ENCODE assay signal across 8 cellular contexts in the genomic region with DNA sequence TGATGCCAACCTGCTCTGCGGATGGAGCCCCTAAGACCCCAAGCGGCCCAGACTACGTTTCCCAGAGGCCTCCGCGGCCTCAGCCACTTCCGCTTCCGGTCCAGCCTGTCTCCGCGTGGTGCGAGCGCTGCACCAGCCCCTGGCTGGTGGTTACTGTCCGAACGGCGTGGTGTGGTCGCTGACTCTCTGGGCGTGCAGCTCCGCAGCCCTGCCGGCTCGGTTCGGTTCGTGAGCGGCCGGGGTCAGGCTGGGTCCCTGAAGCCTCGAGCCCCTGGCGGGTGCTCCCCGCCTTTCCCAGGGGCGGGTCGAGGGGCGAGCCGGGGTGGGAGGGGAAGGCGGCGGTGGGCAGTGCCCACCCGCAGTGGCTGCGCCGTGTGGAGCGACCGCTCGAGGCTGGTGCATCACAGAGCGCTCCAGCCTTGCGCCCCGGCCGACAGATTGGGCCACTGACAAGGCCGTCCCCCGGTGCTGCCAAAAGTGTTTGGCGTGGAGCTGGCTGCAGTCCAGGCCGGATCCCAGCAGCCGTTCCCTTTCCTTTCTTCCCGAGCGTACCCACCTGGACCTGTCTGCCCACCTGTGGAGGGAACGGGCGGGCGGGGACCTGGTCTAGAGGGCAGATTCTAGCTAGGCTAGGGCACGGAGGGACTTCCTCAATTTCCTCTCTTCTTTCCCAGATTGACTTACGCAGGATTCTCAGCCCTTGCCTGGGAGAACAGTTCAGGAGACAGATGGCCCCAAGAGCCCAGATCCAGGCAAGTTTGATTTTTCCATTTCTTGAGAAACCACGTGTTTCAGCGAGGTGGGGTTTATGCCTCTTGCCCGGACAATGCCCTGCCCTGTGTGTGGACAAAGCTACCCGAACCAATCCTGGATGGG. TPM values are rescaled to one million over a fixed set of nuclear protein-coding genes. Genes with fewer than 3 reads are reported as not detected.
DNase-seq lines count a peak whose midpoint lies in the region; ATAC-seq and TF ChIP-seq lines count a peak whose summit lies in the region.

Gene ZNF485 (plus strand): TSS at position 116 of the 876 bp plus-strand sequence. CDS start 613 bp downstream, at position 729.

- H3K4me3 Mint-ChIP-seq in CD4-positive, alpha-beta memory T cell, result peak within 1 kb of the TSS; percentile 81 to 88 (median 86)
- peak within 1 kb of the TSS; percentile 85 for H3K4me3 Mint-ChIP-seq in activated T-cell treated with anti-CD3 and anti-CD28 coated beads, Interleukin-2, amount 50 U/mL, for 4 hours

- H3K36me3 Mint-ChIP-seq in CD4-positive, alpha-beta memory T cell, result peaks cover 31 to 33% of the 10 kb centered on the region in 2 donors
- H3K36me3 Mint-ChIP-seq in activated T-cell treated with anti-CD3 and anti-CD28 coated beads, Interleukin-2, amount 50 U/mL, for 4 hours (ENCODE audit: insufficient read depth), result peaks cover 27% of the 10 kb centered on the region

- peak; percentile 41 to 61 (median 56) for DNase-seq in CD4-positive, alpha-beta memory T cell
- peak; percentile 83 for DNase-seq in OCI-M1 (lab: John Stamatoyannopoulos, UW)
- DNase-seq in activated T-cell treated with anti-CD3 and anti-CD28 coated beads, Interleukin-2, amount 50 U/mL, for 4 hours, result peak; percentile 64
- peak; percentile 7 for DNase-seq in esophagus squamous epithelium (lab: John Stamatoyannopoulos, UW)
- peak; percentile 34 to 42 for DNase-seq in stimulated activated CD8-positive, alpha-beta memory T cell treated with anti-CD3 and anti-CD28 coated beads, Interleukin-7, amount 100 ng/mL, for 1 hour (ENCODE audit: low read depth in 2 of 2)

- POLR2A ChIA-PET in CD4-positive, alpha-beta memory T cell (lab: Charles Lee; ENCODE audit: partially characterized antibody), result interaction anchor here (1.0 to 3.5 kb wide), 5 partner anchors 9 to 42 kb away, joined by 3 to 21 read pairs (median 5); partner anchors contain the start of genes ZNF239 and ZNF32

- peaks cover 12% of the 10 kb centered on the region for H3K4me1 ChIP-seq in CD4-positive, alpha-beta memory T cell (ENCODE audit: insufficient read depth, low read length)
- H3K4me1 ChIP-seq in esophagus squamous epithelium (peaks cover 0 to 13% (median 5%) of the 10 kb centered on the region in 3 donors), muscle layer of colon (ENCODE audit: insufficient read depth, low read length) (peaks cover 5% of the 10 kb centered on the region)

- no peak within 1 kb of the TSS for H3K9ac ChIP-seq in muscle layer of colon (ENCODE audit: low read length)

- WGBS in esophagus squamous epithelium, 2 donors, result 4 to 10% methylated on average over 13 to 21 of the region's 58 CpGs

- intact Hi-C loops in CD4-positive, alpha-beta memory T cell (cut with micrococcal nuclease), result loop anchor here (1.0 kb wide), 2 partner anchors 32 to 42 kb away; partner anchors contain the start of genes ZNF239 and ZNF32
- intact Hi-C loops in esophagus squamous epithelium (cut with DNase I), result no loop called here

- peak within 1 kb of the TSS; percentile 58 to 59 for H3K4me3 ChIP-seq in CD4-positive, alpha-beta memory T cell (ENCODE audit: low read length in 2 of 2)
- H3K4me3 ChIP-seq in esophagus squamous epithelium (peak within 1 kb of the TSS; percentile 83 to 95 (median 89)), muscle layer of colon (ENCODE audit: low read depth in 1 of 2, low read length in 2 of 2) (peak within 1 kb of the TSS; percentile 66 to 91)

- peak within 1 kb of the TSS; percentile 52 for H3K27ac ChIP-seq in CD4-positive, alpha-beta memory T cell (ENCODE audit: low read depth, low read length)
- H3K27ac ChIP-seq in esophagus squamous epithelium (peak within 1 kb of the TSS; percentile 63 to 82 (median 75)), muscle layer of colon (ENCODE audit: low read depth, low read length) (peak within 1 kb of the TSS; percentile 82)

- H3K27me3 ChIP-seq in CD4-positive, alpha-beta memory T cell (ENCODE audit: insufficient read depth, low read length), result no peaks in the 10 kb centered on the region
- H3K27me3 ChIP-seq in esophagus squamous epithelium (no peaks in the 10 kb centered on the region), muscle layer of colon (ENCODE audit: control insufficient read depth in 1 of 2, insufficient read depth in 2 of 2, low read length in 2 of 2) (no peaks in the 10 kb centered on the region)

- TF ChIP-seq POLR2A in esophagus squamous epithelium (IDR thresholded peaks at IDR 0.05), result peak in 2 of 4 donors; percentile 17 to 22

- H3K9me3 Mint-ChIP-seq in CD4-positive, alpha-beta memory T cell, result no peaks in the 10 kb centered on the region
- no peaks in the 10 kb centered on the region for H3K9me3 Mint-ChIP-seq in activated T-cell treated with anti-CD3 and anti-CD28 coated beads, Interleukin-2, amount 50 U/mL, for 4 hours

- H3K27ac Mint-ChIP-seq in CD4-positive, alpha-beta memory T cell, result peak within 1 kb of the TSS; percentile 70 to 95 (median 86)

- H3K4me1 Mint-ChIP-seq in CD4-positive, alpha-beta memory T cell, result peaks cover 17 to 45% (median 30%) of the 10 kb centered on the region in 4 donors
- peaks cover 28% of the 10 kb centered on the region for H3K4me1 Mint-ChIP-seq in activated T-cell treated with anti-CD3 and anti-CD28 coated beads, Interleukin-2, amount 50 U/mL, for 4 hours (ENCODE audit: low read depth)

- H3K27me3 Mint-ChIP-seq in CD4-positive, alpha-beta memory T cell, result no peaks in the 10 kb centered on the region
- no peaks in the 10 kb centered on the region for H3K27me3 Mint-ChIP-seq in activated T-cell treated with anti-CD3 and anti-CD28 coated beads, Interleukin-2, amount 50 U/mL, for 4 hours (ENCODE audit: low read depth)

- H3K36me3 ChIP-seq in CD4-positive, alpha-beta memory T cell (ENCODE audit: insufficient read depth, low read length), result peaks cover 7% of the 10 kb centered on the region
- H3K36me3 ChIP-seq in esophagus squamous epithelium (peaks cover 0 to 31% (median 0%) of the 10 kb centered on the region in 3 donors), muscle layer of colon (ENCODE audit: insufficient read depth, low read length) (no peaks in the 10 kb centered on the region)

- H3K9me3 ChIP-seq in CD4-positive, alpha-beta memory T cell (ENCODE audit: control insufficient read depth in 1 of 2, low read length in 2 of 2), result no peaks in the 10 kb centered on the region
- H3K9me3 ChIP-seq in esophagus squamous epithelium (peaks cover 0 to 3% (median 0%) of the 10 kb centered on the region in 3 donors), muscle layer of colon (ENCODE audit: low read length) (no peaks in the 10 kb centered on the region)

- CTCF ChIA-PET in CD4-positive, alpha-beta memory T cell (lab: Charles Lee; ENCODE audit: partially characterized antibody), result interaction anchor here (0.8 to 2.2 kb wide), 3 partner anchors 10 to 79 kb away, joined by 3 to 11 read pairs (median 3); no protein-coding TSS in a partner anchor

- ATAC-seq in GM19395 (IDR thresholded peaks at IDR 0.05; ENCODE audit: unreplicated experiment) (peak; percentile 98), HG03521 (IDR thresholded peaks at IDR 0.05; ENCODE audit: unreplicated experiment) (peak; percentile 98)
- peak; percentile 93 to 95 for ATAC-seq in activated T-cell treated with anti-CD3 and anti-CD28 coated beads, Interleukin-2, amount 50 U/mL, for 4 hours

- peak in 2 of 6 experiments; percentile 2 to 16 for TF ChIP-seq CTCF in esophagus squamous epithelium (IDR thresholded peaks at IDR 0.05)

RNA-seq across cellular contexts. Expression of gene ZNF485, which starts in this region (rescaled TPM):
- total RNA-seq in CD4-positive, alpha-beta memory T cell, result 10 to 100 TPM in 1 of 2 experiments, 1 to 10 TPM in 1; 9.0 to 10.4 TPM
- polyA plus RNA-seq in CD4-positive, alpha-beta memory T cell, result 1 to 10 TPM; 4.7 to 5.6 TPM
- total RNA-seq in activated T-cell treated with anti-CD3 and anti-CD28 coated beads, Interleukin-2, amount 50 U/mL, for 4 hours, result 10 to 100 TPM in 1 of 3 donors, 1 to 10 TPM in 2; 7.7 to 10.1 (median 8.0) TPM
- total RNA-seq in esophagus squamous epithelium, result 10 to 100 TPM in 1 of 4 donors, 1 to 10 TPM in 3; 1.1 to 10.9 (median 5.0) TPM

Comparison
In these comparisons a context has a peak if more than half of its experiments do, and no peak if none do; other contexts are left out.
1. Peak in every context shown above with its lines: DNase-seq, ATAC-seq, H3K4me3 ChIP-seq and H3K27ac ChIP-seq.
2. DNase-seq: peak in every context shown above with its lines; median percentile 83 in OCI-M1; 64 in activated T-cell treated with anti-CD3 and anti-CD28 coated beads, Interleukin-2, amount 50 U/mL, for 4 hours; 56 in CD4-positive, alpha-beta memory T cell; 38 in stimulated activated CD8-positive, alpha-beta memory T cell treated with anti-CD3 and anti-CD28 coated beads, Interleukin-7, amount 100 ng/mL, for 1 hour; 7 in esophagus squamous epithelium.